ENCODE assay signal across 13 cellular contexts in genomic region chr19:1360126-1360817, GRCh38. TPM values are rescaled to one million over a fixed set of nuclear protein-coding genes. Genes with fewer than 3 reads are reported as not detected.
A peak's percentile ranks its signal among the peaks of the same experiment; 100 is the strongest.
DNase-seq lines count a peak whose midpoint lies in the region; ATAC-seq, FAIRE-seq and TF ChIP-seq lines count a peak whose summit lies in the region.
"Had no signal": no experiment of that assay in that cellular context is flagged by ENCODE, and none has a peak within 500 bp of the region (broad histone marks: within the 10 kb centered on the region; RNA-seq: fewer than 3 reads in every experiment).

No MANE protein-coding gene starts in this region.

- FAIRE-seq in keratinocyte (lab: Jason Lieb, UNC): no peak
- FAIRE-seq: endothelial cell of umbilical vein, kidney had no signal

- H3K27me3 ChIP-seq in GM23248 (replicated peaks; ENCODE audit: insufficient read depth) (no peaks in the 10 kb centered on the region), keratinocyte (ENCODE audit: control insufficient read depth, extremely low read depth, insufficient read depth, low read length) (no peaks in the 10 kb centered on the region)

- in situ Hi-C loops in GM23248 (cut with MboI): no loop called here

- no peaks in the 10 kb centered on the region for H3K9me3 ChIP-seq in GM23248 (ENCODE audit: low read depth)
- H3K9me3 ChIP-seq in keratinocyte (ENCODE audit: control insufficient read depth, low read depth, low read length): no peaks in the 10 kb centered on the region

- peak overlapping the region; percentile 71 for H3K4me3 ChIP-seq in GM23248
- H3K4me3 ChIP-seq in keratinocyte (ENCODE audit: control insufficient read depth in 2 of 3, extremely low read depth in 1 of 3, insufficient read depth in 2 of 3, low read depth in 1 of 3, low read length in 3 of 3): no peak overlapping the region
- H3K4me3 ChIP-seq in skin epidermis: peak overlapping the region in 2 of 7 experiments; percentile 17 to 21

- peak overlapping the region; percentile 97 for H3K27ac ChIP-seq in GM23248
- H3K27ac ChIP-seq in keratinocyte (ENCODE audit: control insufficient read depth, insufficient read depth, low read length): no peak overlapping the region
- peak overlapping the region in 20 of 21 experiments; percentile 14 to 83 (median 64) for H3K27ac ChIP-seq in skin epidermis

- H3K9me1 ChIP-seq in keratinocyte (ENCODE audit: control insufficient read depth, extremely low read depth, insufficient read depth, low read length): peaks cover 3% of the 10 kb centered on the region

- DNase-seq in GM23248 (no peak), astrocyte of the hippocampus (ENCODE audit: low read depth, low spot score) (peak; percentile 26), keratinocyte (ENCODE audit: low read depth, low spot score) (no peak), DMS 273 treated with DMSO at 0.1 percent for 48 hours (lab: John Stamatoyannopoulos, UW) (no peak), SHP77 treated with DMSO at 0.1 percent for 48 hours (lab: John Stamatoyannopoulos, UW) (no peak)
- no peak for DNase-seq in stimulated activated CD4-positive, alpha-beta T cell treated with anti-CD3 and anti-CD28 coated beads, Interleukin-4, amount 100 ng/mL, for 24 hours
- DNase-seq: activated CD4-positive, alpha-beta T cell treated with anti-CD3 and anti-CD28 coated beads, Interleukin-2, amount 50 U/mL, for 1 hour; CD4-positive, alpha-beta memory T cell; NCI-H510A treated with DMSO at 0.1 percent for 48 hours had no signal

- WGBS in GM23248 (ENCODE audit: low coverage in 1 of 2, low lambda C conversion rate in 2 of 2, missing lambda C conversion rate in 2 of 2), 2 experiments: 60 to 64% methylated on average over 30 of the region's 30 CpGs

- peak overlapping the region; percentile 85 for H3K4me2 ChIP-seq in GM23248 (ENCODE audit: unreplicated experiment)
- peak overlapping the region; percentile 69 for H3K4me2 ChIP-seq in keratinocyte (ENCODE audit: control insufficient read depth, extremely low read depth, insufficient read depth, low read depth, low read length)

- H4K20me1 ChIP-seq in GM23248 (ENCODE audit: insufficient read depth) (no peaks in the 10 kb centered on the region), keratinocyte (ENCODE audit: control insufficient read depth, extremely low read depth, insufficient read depth, low read length) (no peaks in the 10 kb centered on the region)

- H3K9ac ChIP-seq in GM23248 (peak overlapping the region; percentile 84), keratinocyte (ENCODE audit: control insufficient read depth, extremely low read depth, insufficient read depth, low read length) (no peak overlapping the region)

- peaks cover 38% of the 10 kb centered on the region for H3F3A ChIP-seq in GM23248 (ENCODE audit: insufficient read depth)

- no peak for ATAC-seq in HG03432 (IDR thresholded peaks at IDR 0.05; ENCODE audit: unreplicated experiment)

- H3K4me1 ChIP-seq in GM23248 (ENCODE audit: insufficient read depth) (peaks cover 30% of the 10 kb centered on the region), keratinocyte (ENCODE audit: control insufficient read depth, extremely low read depth, insufficient read depth, low read length) (peaks cover 25% of the 10 kb centered on the region)

- no peaks in the 10 kb centered on the region for H3K9me2 ChIP-seq in GM23248 (ENCODE audit: insufficient read depth)

- TF ChIP-seq CTCF in keratinocyte (optimal IDR thresholded peaks at IDR 0.05 in 1 of 3, IDR thresholded peaks at IDR 0.05 in 1 of 3, conservative IDR thresholded peaks at IDR 0.05 in 1 of 3; ENCODE audit: extremely low read depth in 1 of 3, insufficient read depth in 2 of 3, low read length in 3 of 3): no peak

- H2AFZ ChIP-seq in GM23248 (peak overlapping the region; percentile 73), keratinocyte (ENCODE audit: control insufficient read depth, low read length) (no peak overlapping the region)

- dilution Hi-C loops in keratinocyte (cut with MboI; ENCODE audit: extremely low pct_ligation_motif_present, low sequenced_read_pairs): no loop called here

- H3K79me2 ChIP-seq in GM23248 (ENCODE audit: insufficient read depth): peaks cover 52% of the 10 kb centered on the region
- peaks cover 5% of the 10 kb centered on the region for H3K79me2 ChIP-seq in keratinocyte (ENCODE audit: control insufficient read depth, insufficient read depth, low read length)

- H3K36me3 ChIP-seq in GM23248 (ENCODE audit: low read depth) (peaks cover 30% of the 10 kb centered on the region; the same call in 1 of the 2 replicates), keratinocyte (ENCODE audit: control insufficient read depth in 2 of 2, extremely low read depth in 1 of 2, insufficient read depth in 2 of 2, low read length in 2 of 2) (peaks cover 25 to 39% of the 10 kb centered on the region in 2 experiments)

RNA-seq across cellular contexts. Expression of gene NDUFS7, which starts 23.4 kb away (rescaled TPM):
- 64.1 and 67.1 TPM in 2 replicates for total RNA-seq in GM23248 (2014; rRNA removed; shearing (Covaris generic))
- polyA plus RNA-seq in GM23248 (2016; fragmentation: Nextera tagmentation; extraction: Ambion mirVana) (173 and 177 TPM in 2 replicates), keratinocyte (23.2 to 52.1 TPM (median 41.3 TPM) in 3 replicates)
- polyA plus RNA-seq in keratinocyte (2011; ENCODE audit: low read depth): 11.3 TPM
- polyA plus RNA-seq in keratinocyte (2011; cell fraction: cytosol; rRNA removed): 24.0 and 90.4 TPM in 2 replicates
- 28.1 and 45.9 TPM in 2 replicates for polyA plus RNA-seq in keratinocyte (2011; cell fraction: nucleus; rRNA removed)
- polyA plus RNA-seq in keratinocyte (2012; ENCODE audit: low replicate concordance): 53.3 and 67.2 TPM in 2 replicates
- polyA minus RNA-seq in keratinocyte: 23.6 to 24.5 TPM (median 24.1 TPM) in 3 replicates
- polyA minus RNA-seq in keratinocyte (2011; cell fraction: cytosol; rRNA and poly(A)+ RNA removed): 179 TPM
- 21.3 and 24.1 TPM in 2 replicates for polyA minus RNA-seq in keratinocyte (2011; cell fraction: nucleus; rRNA and poly(A)+ RNA removed)

RNA-seq across cellular contexts. Expression of gene GAMT, which starts 41.1 kb away (rescaled TPM):
- 39.8 and 43.7 TPM in 2 replicates for total RNA-seq in GM23248 (2014; rRNA removed; shearing (Covaris generic))
- 40.1 and 43.1 TPM in 2 replicates for polyA plus RNA-seq in GM23248 (2016; fragmentation: Nextera tagmentation; extraction: Ambion mirVana)
- polyA plus RNA-seq in keratinocyte: 5.7 to 15.6 TPM (median 7.6 TPM) in 3 replicates
- polyA plus RNA-seq in keratinocyte (2011; ENCODE audit: low read depth): 2.3 TPM
- 5.4 and 11.0 TPM in 2 replicates for polyA plus RNA-seq in keratinocyte (2011; cell fraction: cytosol; rRNA removed)
- 2.8 and 4.4 TPM in 2 replicates for polyA plus RNA-seq in keratinocyte (2011; cell fraction: nucleus; rRNA removed)
- 7.6 and 8.1 TPM in 2 replicates for polyA plus RNA-seq in keratinocyte (2012; ENCODE audit: low replicate concordance)
- polyA minus RNA-seq in keratinocyte: 3.4 to 8.3 TPM (median 7.1 TPM) in 3 replicates
- polyA minus RNA-seq in keratinocyte (2011; cell fraction: cytosol; rRNA and poly(A)+ RNA removed): 12.1 TPM
- polyA minus RNA-seq in keratinocyte (2011; cell fraction: nucleus; rRNA and poly(A)+ RNA removed): 1.3 and 1.5 TPM in 2 replicates

RNA-seq across cellular contexts. Expression of gene DAZAP1, which starts 47.1 kb away (rescaled TPM):
- 56.6 and 59.4 TPM in 2 replicates for total RNA-seq in GM23248 (2014; rRNA removed; shearing (Covaris generic))
- 11.0 and 12.8 TPM in 2 replicates for polyA plus RNA-seq in GM23248 (2016; fragmentation: Nextera tagmentation; extraction: Ambion mirVana)
- polyA plus RNA-seq in keratinocyte: 56.4 to 99.2 TPM (median 71.6 TPM) in 3 replicates
- polyA plus RNA-seq in keratinocyte (2011; ENCODE audit: low read depth): 75.7 TPM
- polyA plus RNA-seq in keratinocyte (2011; cell fraction: cytosol; rRNA removed): 33.6 and 50.2 TPM in 2 replicates
- 72.0 and 80.3 TPM in 2 replicates for polyA plus RNA-seq in keratinocyte (2011; cell fraction: nucleus; rRNA removed)
- 35.2 and 91.1 TPM in 2 replicates for polyA plus RNA-seq in keratinocyte (2012; ENCODE audit: low replicate concordance)
- polyA minus RNA-seq in keratinocyte: 24.9 to 70.2 TPM (median 27.3 TPM) in 3 replicates
- 40.5 TPM for polyA minus RNA-seq in keratinocyte (2011; cell fraction: cytosol; rRNA and poly(A)+ RNA removed)
- 20.7 and 38.5 TPM in 2 replicates for polyA minus RNA-seq in keratinocyte (2011; cell fraction: nucleus; rRNA and poly(A)+ RNA removed)
